In genomic region chr16:50244504-50245416, GRCh38 we compare ENCODE assay signal across 10 cellular contexts. TPM values are rescaled to one million over a fixed set of nuclear protein-coding genes. Genes with fewer than 3 reads are reported as not detected.
DNase-seq lines count a peak whose midpoint lies in the region; ATAC-seq and TF ChIP-seq lines count a peak whose summit lies in the region.
"Had no signal": no experiment of that assay in that cellular context is flagged by ENCODE, and none has a peak within 500 bp of the region (broad histone marks: within the 10 kb centered on the region; RNA-seq: fewer than 3 reads in every experiment).

No MANE protein-coding gene starts in this region.

- H3K27ac ChIP-seq in SK-N-SH (ENCODE audit: low read depth in 2 of 2, low read length in 1 of 2) (no peak overlapping the region), WERI-Rb-1 (peak overlapping the region; percentile 74), foreskin keratinocyte (peak overlapping the region; percentile 97)

- no peak overlapping the region; the same call in 1 of the 2 replicates for H3K9ac ChIP-seq in SK-N-SH
- H3K9ac ChIP-seq in skeletal muscle satellite cell (ENCODE audit: low read depth, low read length) = peak overlapping the region; percentile 80

- WGBS in SK-N-SH (ENCODE audit: low lambda C conversion rate) = 71% methylated on average over 18 of the region's 33 CpGs

- H3K79me2 ChIP-seq in SK-N-SH (ENCODE audit: insufficient read depth) = peaks cover 5% of the 10 kb centered on the region; the same call in 1 of the 2 replicates

- no peak for DNase-seq in SK-N-SH
- peak; percentile 77 for DNase-seq in WERI-Rb-1
- peak in 1 of 2 donors; percentile 65 for DNase-seq in foreskin keratinocyte
- no peak for DNase-seq in GM10248 (ENCODE audit: extremely low spot score)
- DNase-seq in HK-2 (ENCODE audit: unreplicated experiment) = no peak
- no peak for DNase-seq in NCI-H2029 (lab: John Stamatoyannopoulos, UW)
- DNase-seq: activated gamma-delta T cell, NCI-H1048 had no signal

- peak overlapping the region; percentile 90 for H2AFZ ChIP-seq in SK-N-SH (ENCODE audit: low read depth)

- 0 out of 4 replicates have a peak overlapping the region, but pooled peaks of 1 of the 2 experiments have one; percentile 66 for H3K4me3 ChIP-seq in SK-N-SH (ENCODE audit: low read depth in 2 of 2, low read length in 1 of 2)
- H3K4me3 ChIP-seq in WERI-Rb-1 (ENCODE audit: low read depth, low read length) = peak overlapping the region; percentile 33
- H3K4me3 ChIP-seq in skeletal muscle satellite cell (ENCODE audit: low read length) = peak overlapping the region; percentile 73

- TF ChIP-seq EP300 in SK-N-SH (IDR thresholded peaks at IDR 0.05; ENCODE audit: borderline replicate concordance in 1 of 2, low read depth in 1 of 2, low read length in 1 of 2) = no peak

- CTCF ChIA-PET in SK-N-SH (lab: Yijun Ruan, JAX) (interaction anchor here (0.7 to 2.9 kb wide), 15 partner anchors 9 to 421 kb away, joined by 3 to 9 read pairs (median 5); partner anchors contain the start of gene CNEP1R1), GM10248 (lab: Yijun Ruan, JAX) (interaction anchor here (0.7 to 2.7 kb wide), 11 partner anchors 9 to 562 kb away, joined by 3 to 11 read pairs (median 3); no protein-coding TSS in a partner anchor)

- no peak for TF ChIP-seq RAD21 in SK-N-SH (IDR thresholded peaks at IDR 0.05; ENCODE audit: low read length)

- no peaks in the 10 kb centered on the region for H3K36me3 ChIP-seq in SK-N-SH (replicated peaks in 1 of 2; ENCODE audit: control insufficient read depth in 1 of 2, insufficient read depth in 2 of 2, low read length in 1 of 2)
- no peaks in the 10 kb centered on the region for H3K36me3 ChIP-seq in WERI-Rb-1
- H3K36me3 ChIP-seq in skeletal muscle satellite cell (ENCODE audit: insufficient read depth, low read length) = no peaks in the 10 kb centered on the region

- H3K4me2 ChIP-seq in SK-N-SH = peak overlapping the region; percentile 79
- H3K4me2 ChIP-seq in skeletal muscle satellite cell (ENCODE audit: low read length) = peak overlapping the region; percentile 91

- H3K9me2 ChIP-seq in SK-N-SH = no peaks in the 10 kb centered on the region

- H3K4me1 ChIP-seq in SK-N-SH (ENCODE audit: control insufficient read depth in 1 of 2, insufficient read depth in 2 of 2, low read depth in 1 of 2, low read length in 1 of 2) = peaks cover 0 to 13% of the 10 kb centered on the region in 2 experiments; a peak in 1 of 4 replicates
- peaks cover 4% of the 10 kb centered on the region for H3K4me1 ChIP-seq in foreskin keratinocyte
- H3K4me1 ChIP-seq in skeletal muscle satellite cell (ENCODE audit: control insufficient read depth, insufficient read depth, low read length) = peaks cover 44% of the 10 kb centered on the region

- no peaks in the 10 kb centered on the region for H3K27me3 ChIP-seq in SK-N-SH (ENCODE audit: insufficient read depth)
- H3K27me3 ChIP-seq in WERI-Rb-1 (ENCODE audit: insufficient read depth, low read depth, severe bottlenecking) = no peaks in the 10 kb centered on the region
- no peaks in the 10 kb centered on the region for H3K27me3 ChIP-seq in foreskin keratinocyte
- no peaks in the 10 kb centered on the region for H3K27me3 ChIP-seq in skeletal muscle satellite cell (ENCODE audit: control insufficient read depth, insufficient read depth, low read length)

- ATAC-seq in SK-N-SH treated with all-trans-retinoic acid at 6 μM for 48 hours (no peak), foreskin keratinocyte (peak; percentile 74)

- H4K20me1 ChIP-seq in SK-N-SH (ENCODE audit: insufficient read depth) = no peaks in the 10 kb centered on the region

- no peak for TF ChIP-seq CTCF in SK-N-SH (IDR thresholded peaks at IDR 0.05)
- TF ChIP-seq CTCF in WERI-Rb-1 (IDR thresholded peaks at IDR 0.05; ENCODE audit: low read depth, low read length) = no peak
- TF ChIP-seq CTCF in foreskin keratinocyte (conservative IDR thresholded peaks at IDR 0.05) = peak; percentile 26
- no peak for TF ChIP-seq CTCF in GM10248 (IDR thresholded peaks at IDR 0.05; ENCODE audit: control extremely low read depth, extremely low read depth, low read depth, missing control alignments)

- H3F3A ChIP-seq in SK-N-SH (replicated peaks; ENCODE audit: insufficient read depth) = no peaks in the 10 kb centered on the region

- H3K9me3 ChIP-seq in SK-N-SH (no peaks in the 10 kb centered on the region), WERI-Rb-1 (ENCODE audit: severe bottlenecking) (no peaks in the 10 kb centered on the region), skeletal muscle satellite cell (replicated peaks; ENCODE audit: low read length) (no peaks in the 10 kb centered on the region)

- POLR2A ChIA-PET in SK-N-SH (lab: Yijun Ruan, JAX) (interaction anchor here (0.8 to 1.2 kb wide), 2 partner anchors 10 to 65 kb away, joined by 3 to 4 read pairs; no protein-coding TSS in a partner anchor), GM10248 (lab: Yijun Ruan, JAX) (no interaction called here)

TF ChIP-seq in SK-N-SH, 30 proteins besides CTCF, POLR2A, EP300 and RAD21:
- TF ChIP-seq GABPA (IDR thresholded peaks at IDR 0.05; ENCODE audit: low read depth) = no peak
- no peak for TF ChIP-seq FOXM1 (IDR thresholded peaks at IDR 0.05; ENCODE audit: low read depth)
- no peak for TF ChIP-seq ELF1 (IDR thresholded peaks at IDR 0.05)
- no peak for TF ChIP-seq YY1 (IDR thresholded peaks at IDR 0.05; ENCODE audit: low read depth)
- no peak for TF ChIP-seq TAF1 (IDR thresholded peaks at IDR 0.05; ENCODE audit: borderline replicate concordance, low read depth, low read length)
- no peak for TF ChIP-seq ZBTB33 (IDR thresholded peaks at IDR 0.05; ENCODE audit: borderline replicate concordance, low read depth)

TF ChIP-seq in SK-N-SH treated with all-trans-retinoic acid at 6 μM for 48 hours, 23 proteins besides CTCF, POLR2A, EP300 and RAD21:
- no peak for TF ChIP-seq ZNF8 (CRISPR knock-in tag; IDR thresholded peaks at IDR 0.05)
- TF ChIP-seq, protein P1, sequence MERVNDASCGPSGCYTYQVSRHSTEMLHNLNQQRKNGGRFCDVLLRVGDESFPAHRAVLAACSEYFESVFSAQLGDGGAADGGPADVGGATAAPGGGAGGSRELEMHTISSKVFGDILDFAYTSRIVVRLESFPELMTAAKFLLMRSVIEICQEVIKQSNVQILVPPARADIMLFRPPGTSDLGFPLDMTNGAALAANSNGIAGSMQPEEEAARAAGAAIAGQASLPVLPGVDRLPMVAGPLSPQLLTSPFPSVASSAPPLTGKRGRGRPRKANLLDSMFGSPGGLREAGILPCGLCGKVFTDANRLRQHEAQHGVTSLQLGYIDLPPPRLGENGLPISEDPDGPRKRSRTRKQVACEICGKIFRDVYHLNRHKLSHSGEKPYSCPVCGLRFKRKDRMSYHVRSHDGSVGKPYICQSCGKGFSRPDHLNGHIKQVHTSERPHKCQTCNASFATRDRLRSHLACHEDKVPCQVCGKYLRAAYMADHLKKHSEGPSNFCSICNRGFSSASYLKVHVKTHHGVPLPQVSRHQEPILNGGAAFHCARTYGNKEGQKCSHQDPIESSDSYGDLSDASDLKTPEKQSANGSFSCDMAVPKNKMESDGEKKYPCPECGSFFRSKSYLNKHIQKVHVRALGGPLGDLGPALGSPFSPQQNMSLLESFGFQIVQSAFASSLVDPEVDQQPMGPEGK (CRISPR knock-in tag; IDR thresholded peaks at IDR 0.05; ENCODE audit: borderline replicate concordance) = no peak
- TF ChIP-seq ESRRG (CRISPR knock-in tag; IDR thresholded peaks at IDR 0.05) = no peak
- TF ChIP-seq TSHZ2 (CRISPR knock-in tag; IDR thresholded peaks at IDR 0.05) = no peak
- no peak for TF ChIP-seq POU6F1 (CRISPR knock-in tag; IDR thresholded peaks at IDR 0.05; ENCODE audit: borderline replicate concordance, low read depth)
- TF ChIP-seq ISL1 (CRISPR knock-in tag; IDR thresholded peaks at IDR 0.05) = no peak
- no peak for TF ChIP-seq ZFP30 (CRISPR knock-in tag; IDR thresholded peaks at IDR 0.05)
- no peak for TF ChIP-seq TOX (CRISPR knock-in tag; IDR thresholded peaks at IDR 0.05; ENCODE audit: borderline replicate concordance)

RNA-seq across cellular contexts. Expression of gene ADCY7, which starts 21.6 kb away (rescaled TPM):
- polyA plus RNA-seq in SK-N-SH (2012; rRNA removed) = 13.8 and 14.3 TPM in 2 replicates
- polyA plus RNA-seq in SK-N-SH (2012; cell fraction: cytosol; rRNA removed) = 6.6 and 11.7 TPM in 2 replicates
- polyA plus RNA-seq in SK-N-SH (2012; cell fraction: nucleus; rRNA removed) = 24.3 and 32.0 TPM in 2 replicates
- total RNA-seq in foreskin keratinocyte = 13.9 and 20.1 TPM in 2 replicates
- polyA plus RNA-seq in foreskin keratinocyte = 3.5 and 4.1 TPM in 2 replicates
- total RNA-seq in skeletal muscle satellite cell (2012; rRNA removed) = 57.0 and 57.7 TPM in 2 replicates

Comparison
In these comparisons a context has a peak if more than half of its experiments do, and no peak if none do; other contexts are left out.
1. H3K27ac ChIP-seq: peak in WERI-Rb-1 (single experiment) and foreskin keratinocyte (single experiment); none in SK-N-SH (0 of 2).